22 cellular contexts compared by ENCODE assay signal in genomic region chr1:227906550-227906991, GRCh38. TPM values are rescaled to one million over a fixed set of nuclear protein-coding genes. Genes with fewer than 3 reads are reported as not detected.
DNase-seq lines count a peak whose midpoint lies in the region; ATAC-seq and TF ChIP-seq lines count a peak whose summit lies in the region.
"Had no signal": no experiment of that assay in that cellular context is flagged by ENCODE, and none has a peak within 500 bp of the region (broad histone marks: within the 10 kb centered on the region; RNA-seq: fewer than 3 reads in every experiment).

No MANE protein-coding gene starts in this region.

- H3K56ac ChIP-seq in H9 (ENCODE audit: insufficient read length, low read depth, low read length), result no peak overlapping the region

- H3K27ac Mint-ChIP-seq in H9 (no peak overlapping the region; a peak in 1 of 7 replicates), T-helper 17 cell (peak overlapping the region; percentile 63), endothelial cell (ENCODE audit: unreplicated experiment) (peak overlapping the region; percentile 36)
- H3K27ac Mint-ChIP-seq: CD14-positive monocyte; CD4-positive, alpha-beta T cell had no signal

- H3K79me1 ChIP-seq in H9 (ENCODE audit: insufficient read depth, low read depth, low read length, poor library complexity, severe bottlenecking), result no peaks in the 10 kb centered on the region
- H3K79me1 ChIP-seq in neuronal stem cell (ENCODE audit: low read depth, low read length), result no peaks in the 10 kb centered on the region

- H2AFZ ChIP-seq in H9 (ENCODE audit: low read length), result no peak overlapping the region
- H2AFZ ChIP-seq in neuronal stem cell (ENCODE audit: low read length), result peak overlapping the region; percentile 67
- H2AFZ ChIP-seq: GM23248 had no signal

- H3K36me3 ChIP-seq in neuronal stem cell (replicated peaks in 1 of 2; ENCODE audit: control insufficient read depth in 2 of 2, insufficient read depth in 2 of 2, low read length in 2 of 2), result no peaks in the 10 kb centered on the region
- H3K36me3 ChIP-seq: BE2C; BLaER1 treated with 17β-estradiol and CSF1 and Interleukin-3, amounts not matched to agents 10 nM and 100 nM had no signal

- H4K91ac ChIP-seq in H9 (ENCODE audit: insufficient read length, low read depth, low read length), result no peak overlapping the region
- H4K91ac ChIP-seq in neuronal stem cell (ENCODE audit: low read depth, low read length, poor library complexity), result no peak overlapping the region

- H2BK15ac ChIP-seq in H9 (ENCODE audit: low read depth, low read length), result no peak overlapping the region
- no peak overlapping the region for H2BK15ac ChIP-seq in neuronal stem cell (ENCODE audit: low read length)

- no peaks in the 10 kb centered on the region for H3K27me3 ChIP-seq in H9 (ENCODE audit: insufficient read depth, low read length)
- H3K27me3 ChIP-seq in neuronal stem cell (ENCODE audit: control insufficient read depth in 3 of 3, insufficient read depth in 3 of 3, low read depth in 1 of 3, low read length in 3 of 3), result no peaks in the 10 kb centered on the region
- H3K27me3 ChIP-seq: BE2C; BLaER1 treated with 17β-estradiol and CSF1 and Interleukin-3, amounts not matched to agents 10 nM and 100 nM had no signal

- no peak for ATAC-seq in T-helper 17 cell

- H2AK5ac ChIP-seq in H9 (ENCODE audit: insufficient read length, low read length) (no peak overlapping the region), neuronal stem cell (ENCODE audit: low read depth, low read length) (no peak overlapping the region)

- DNase-seq in H9, result no peak
- no peak for DNase-seq in T-helper 17 cell
- DNase-seq in endothelial cell (ENCODE audit: low spot score), result no peak
- DNase-seq in neuronal stem cell (ENCODE audit: low spot score), result no peak
- no peak for DNase-seq in NCI-H1436 treated with DMSO at 0.1 percent for 48 hours (lab: John Stamatoyannopoulos, UW)
- DNase-seq in EL, result no peak
- DNase-seq in lower leg skin (ENCODE audit: low spot score in 2 of 2), result no peak
- no peak for DNase-seq in NAMALWA (ENCODE audit: low spot score)
- DNase-seq: 8988T; ACHN; AML-193; BE2C; CD4-positive, alpha-beta T cell; CD8-positive, alpha-beta memory T cell; DMS 273 treated with DMSO at 0.1 percent for 48 hours; DMS79; GF-D8; GM23248; HCEC 1CT had no signal

- H4K8ac ChIP-seq in H9 (replicated peaks; ENCODE audit: insufficient read length, low read depth, low read length), result no peak overlapping the region
- H4K8ac ChIP-seq in neuronal stem cell (ENCODE audit: low read depth, low read length), result no peak overlapping the region

- intact Hi-C loops in lower leg skin (cut with DNase I; ENCODE audit: low total_unique reads), result no loop called here

- no peak overlapping the region for H3K23ac ChIP-seq in H9 (ENCODE audit: insufficient read length, low read depth, low read length)
- no peak overlapping the region for H3K23ac ChIP-seq in neuronal stem cell (ENCODE audit: low read depth, low read length, poor library complexity)

- no peak overlapping the region for H3K27ac ChIP-seq in H9 (ENCODE audit: insufficient read length, low read depth, low read length)
- H3K27ac ChIP-seq in neuronal stem cell (replicated peaks; ENCODE audit: low read length), result no peak overlapping the region
- H3K27ac ChIP-seq: A549; BLaER1 treated with 17β-estradiol and CSF1 and Interleukin-3, amounts not matched to agents 10 nM and 100 nM; GM23248 had no signal

- H3K36me3 Mint-ChIP-seq in H9 (ENCODE audit: insufficient read depth in 1 of 3, low read depth in 3 of 3) (no peaks in the 10 kb centered on the region), T-helper 17 cell (ENCODE audit: low read depth) (no peaks in the 10 kb centered on the region), endothelial cell (ENCODE audit: low read depth, unreplicated experiment) (peaks cover 4% of the 10 kb centered on the region)
- H3K36me3 Mint-ChIP-seq: CD14-positive monocyte; CD8-positive, alpha-beta memory T cell had no signal

- H3K9ac ChIP-seq in H9 (ENCODE audit: extremely low read depth, insufficient read length, low read length) (no peak overlapping the region), neuronal stem cell (ENCODE audit: low read depth, low read length, poor library complexity) (no peak overlapping the region)
- H3K9ac ChIP-seq: BLaER1 treated with 17β-estradiol and CSF1 and Interleukin-3, amounts not matched to agents 10 nM and 100 nM; GM23248 had no signal

- no peak overlapping the region for H3K18ac ChIP-seq in H9 (ENCODE audit: insufficient read length, low read depth, low read length)
- H3K18ac ChIP-seq in neuronal stem cell (ENCODE audit: low read length), result no peak overlapping the region

- no peak overlapping the region for H3T11ph ChIP-seq in H9 (ENCODE audit: low read length)

- H4K5ac ChIP-seq in H9 (ENCODE audit: insufficient read length, low read depth, low read length), result no peak overlapping the region

- no peak overlapping the region for H2BK20ac ChIP-seq in H9 (ENCODE audit: low read depth, low read length, poor library complexity, severe bottlenecking)

- H3K4ac ChIP-seq in H9 (ENCODE audit: low read depth, low read length), result no peak overlapping the region
- no peak overlapping the region for H3K4ac ChIP-seq in neuronal stem cell (ENCODE audit: low read length)

- H3K4me3 Mint-ChIP-seq in H9, result no peak overlapping the region
- H3K4me3 Mint-ChIP-seq in T-helper 17 cell, result no peak overlapping the region
- no peak overlapping the region for H3K4me3 Mint-ChIP-seq in endothelial cell (ENCODE audit: unreplicated experiment)
- H3K4me3 Mint-ChIP-seq: CD14-positive monocyte; CD4-positive, alpha-beta T cell; CD8-positive, alpha-beta memory T cell had no signal

- H3K14ac ChIP-seq in H9 (ENCODE audit: insufficient read depth, low read length), result no peak overlapping the region
- H3K14ac ChIP-seq in neuronal stem cell (ENCODE audit: low read length), result no peak overlapping the region

- no peak overlapping the region for H2BK5ac ChIP-seq in H9 (ENCODE audit: insufficient read length, low read length)
- H2BK5ac ChIP-seq in neuronal stem cell (ENCODE audit: low read length), result no peak overlapping the region

- H2BK12ac ChIP-seq in H9 (ENCODE audit: insufficient read length, low read depth, low read length) (no peak overlapping the region), neuronal stem cell (ENCODE audit: low read length) (peak overlapping the region; percentile 80)

- H3K9me3 Mint-ChIP-seq in H9 (no peaks in the 10 kb centered on the region), endothelial cell (ENCODE audit: unreplicated experiment) (no peaks in the 10 kb centered on the region)
- H3K9me3 Mint-ChIP-seq: CD4-positive, alpha-beta T cell; CD8-positive, alpha-beta memory T cell had no signal

- H4K20me1 ChIP-seq in H9 (ENCODE audit: control insufficient read depth, insufficient read depth, insufficient read length), result no peaks in the 10 kb centered on the region
- H4K20me1 ChIP-seq: BLaER1 treated with 17β-estradiol and CSF1 and Interleukin-3, amounts not matched to agents 10 nM and 100 nM had no signal

- H2BK120ac ChIP-seq in H9 (ENCODE audit: low read depth, low read length, poor library complexity, severe bottlenecking) (no peak overlapping the region), neuronal stem cell (ENCODE audit: low read depth, low read length) (no peak overlapping the region)

- no peak for TF ChIP-seq POLR2A in lower leg skin (IDR thresholded peaks at IDR 0.05)

- H3K79me2 ChIP-seq in H9 (ENCODE audit: insufficient read depth, low read length), result no peaks in the 10 kb centered on the region

- H3K4me1 Mint-ChIP-seq in H9, result peaks cover 12 to 28% of the 10 kb centered on the region in 2 experiments
- H3K4me1 Mint-ChIP-seq in T-helper 17 cell, result peaks cover 6% of the 10 kb centered on the region
- no peaks in the 10 kb centered on the region for H3K4me1 Mint-ChIP-seq in endothelial cell (ENCODE audit: unreplicated experiment)
- H3K4me1 Mint-ChIP-seq: CD14-positive monocyte had no signal

- no peak for TF ChIP-seq CTCF in H9 (conservative IDR thresholded peaks at IDR 0.05)
- no peak for TF ChIP-seq CTCF in endothelial cell (IDR thresholded peaks at IDR 0.05; ENCODE audit: unreplicated experiment)
- TF ChIP-seq CTCF in lower leg skin (IDR thresholded peaks at IDR 0.05), result no peak

- H3K4me1 ChIP-seq in H9 (ENCODE audit: insufficient read depth, low read length), result peaks cover 3% of the 10 kb centered on the region; the same call in 1 of the 2 replicates
- H3K4me1 ChIP-seq in neuronal stem cell (ENCODE audit: control insufficient read depth in 2 of 2, insufficient read depth in 1 of 2, low read depth in 1 of 2, low read length in 2 of 2), result peaks cover 11 to 17% of the 10 kb centered on the region in 2 donors
- H3K4me1 ChIP-seq: A549, BE2C had no signal

- no peak overlapping the region for H3K4me3 ChIP-seq in neuronal stem cell (ENCODE audit: low read length in 2 of 2)
- H3K4me3 ChIP-seq in lower leg skin (ENCODE audit: low read depth, poor library complexity, severe bottlenecking), result no peak overlapping the region
- H3K4me3 ChIP-seq: A549; BLaER1 treated with 17β-estradiol and CSF1 and Interleukin-3, amounts not matched to agents 10 nM and 100 nM; GM23248 had no signal

- WGBS in H9 (ENCODE audit: extremely low coverage, insufficient read length, low lambda C conversion rate), result no CpG with 5 or more reads among the region's 1 CpG
- WGBS in neuronal stem cell (ENCODE audit: extremely low coverage in 2 of 2, insufficient read length in 2 of 2, insufficient replicate concordance in 1 of 2), 2 donors, result no CpG with 5 or more reads among the region's 1 CpG
- WGBS in lower leg skin, 2 donors, result 96% methylated on average over 1 of the region's 1 CpG

- H3K9me3 ChIP-seq in H9 (ENCODE audit: control insufficient read depth, low read depth, low read length) (no peaks in the 10 kb centered on the region), T-helper 17 cell (ENCODE audit: control insufficient read depth, low read length, poor library complexity, severe bottlenecking) (no peaks in the 10 kb centered on the region), neuronal stem cell (replicated peaks in 1 of 2; ENCODE audit: control insufficient read depth in 2 of 2, insufficient read depth in 1 of 2, low read depth in 1 of 2, low read length in 2 of 2) (no peaks in the 10 kb centered on the region)
- H3K9me3 ChIP-seq: A549, BE2C had no signal

- H3K4me2 ChIP-seq in H9 (ENCODE audit: insufficient read depth, insufficient read length, low read length) (peak overlapping the region; percentile 20), neuronal stem cell (ENCODE audit: insufficient read depth, low read length, poor library complexity, severe bottlenecking) (no peak overlapping the region)
- H3K4me2 ChIP-seq: A549; BLaER1 treated with 17β-estradiol and CSF1 and Interleukin-3, amounts not matched to agents 10 nM and 100 nM had no signal

- H3K23me2 ChIP-seq in H9 (ENCODE audit: insufficient read length, low read depth, low read length, poor library complexity, severe bottlenecking), result no peaks in the 10 kb centered on the region

- H3K27me3 Mint-ChIP-seq in H9 (ENCODE audit: low read depth) (no peaks in the 10 kb centered on the region), T-helper 17 cell (no peaks in the 10 kb centered on the region), endothelial cell (ENCODE audit: unreplicated experiment) (peaks cover 1% of the 10 kb centered on the region)
- H3K27me3 Mint-ChIP-seq: CD4-positive, alpha-beta T cell had no signal

RNA-seq across cellular contexts. Expression of gene WNT9A, which starts 41.2 kb away (rescaled TPM):
- total RNA-seq in H9 (2021) (0.66 and 0.77 TPM in 2 replicates), T-helper 17 cell (under 1 TPM; 0.10 to 0.18 TPM), endothelial cell (ENCODE audit: unreplicated experiment) (1.0 TPM), lower leg skin (1 to 10 TPM in 2 of 4 donors, under 1 TPM in 2; 0.72 to 2.5 (median 1.2) TPM)
- 0.61 TPM for polyA plus RNA-seq in neuronal stem cell (2013, experiment 1 of 2)
- polyA plus RNA-seq in neuronal stem cell (2013, experiment 2 of 2), result 0.69 TPM
- total RNA-seq: CD4-positive, alpha-beta T cell had no signal
- polyA plus RNA-seq: CD14-positive monocyte; CD8-positive, alpha-beta memory T cell had no signal

Comparison
In these comparisons a context has a peak if more than half of its experiments do, and no peak if none do; other contexts are left out.
1. H3K27ac Mint-ChIP-seq: peak in T-helper 17 cell (single experiment) and endothelial cell (single experiment); none in H9 (0 of 3).